ENCODE assay signal across 17 cellular contexts in genomic region chr3:34376691-34377090, GRCh38.
DNase-seq lines count a peak whose midpoint lies in the region; ATAC-seq lines count a peak whose summit lies in the region.
"Had no signal": no experiment of that assay in that cellular context is flagged by ENCODE, and none has a peak within 500 bp of the region (broad histone marks: within the 10 kb centered on the region; RNA-seq: fewer than 3 reads in every experiment).

No MANE protein-coding gene starts in this region.

- ATAC-seq in HG03469 (IDR thresholded peaks at IDR 0.05; ENCODE audit: unreplicated experiment) = no peak
- ATAC-seq: A549; CD8-positive, alpha-beta T cell had no signal

- DNase-seq in ELF-1 (ENCODE audit: low read depth, low spot score) (peak; percentile 10), kidney glomerular epithelial cell (lab: John Stamatoyannopoulos, UW) (peak; percentile 27), renal cortical epithelial cell (ENCODE audit: low read depth) (peak; percentile 75), occipital lobe (lab: John Stamatoyannopoulos, UW) (no peak)
- DNase-seq: AML-193; Caco-2; Calu3; CD4-positive, alpha-beta T cell; CD8-positive, alpha-beta T cell; DMS153; DMS53; DMS79; DND-41; EL; GF-D8 had no signal
